ENCODE assay signal across 18 cellular contexts in genomic region chr3:189626286-189626685, GRCh38. TPM values are rescaled to one million over a fixed set of nuclear protein-coding genes. Genes with fewer than 3 reads are reported as not detected.
"Had no signal": no experiment of that assay in that cellular context is flagged by ENCODE, and none has a peak within 500 bp of the region (broad histone marks: within the 10 kb centered on the region; RNA-seq: fewer than 3 reads in every experiment).

No MANE protein-coding gene starts in this region.

- H3K9me3 ChIP-seq: adrenal gland, lower lobe of right lung, prostate gland, right lobe of liver had no signal

- FAIRE-seq: endothelial cell of umbilical vein had no signal

- H3K27me3 ChIP-seq: adrenal gland, right lobe of liver had no signal

- H3K27ac ChIP-seq: adrenal gland, coronary artery, lower lobe of right lung, prostate gland, right lobe of liver had no signal

- H3K4me1 ChIP-seq: prostate gland had no signal

- H3K4me3 ChIP-seq: adrenal gland, coronary artery, lower lobe of right lung, prostate gland, right lobe of liver had no signal

- H3K36me3 ChIP-seq: adrenal gland, lower lobe of right lung, prostate gland, right lobe of liver had no signal

- DNase-seq: activated CD4-positive, alpha-beta memory T cell treated with anti-CD3 and anti-CD28 coated beads, Interleukin-2, amount 10 ng/mL, durations not matched to agents 7 days and 5 days; activated CD8-positive, alpha-beta memory T cell treated with anti-CD3 and anti-CD28 coated beads, Interleukin-2, amount 50 U/mL, for 48 hours; activated naive CD4-positive, alpha-beta T cell treated with anti-CD3 and anti-CD28 coated beads, Interleukin-2, amount 10 ng/mL, durations not matched to agents 7 days and 5 days; adrenal gland; effector CD4-positive, alpha-beta T cell; hippocampal formation; lower lobe of right lung; midbrain; naive thymus-derived CD4-positive, alpha-beta T cell; right lobe of liver; stimulated activated CD4-positive, alpha-beta T cell treated with anti-CD3 and anti-CD28 coated beads, Interleukin-2, amount 100 ng/mL, for 24 hours; stimulated activated naive CD4-positive, alpha-beta T cell; substantia nigra; T-helper 9 cell had no signal

RNA-seq across cellular contexts. Expression of gene TP63, which starts 4.9 kb away (rescaled TPM):
- total RNA-seq: endothelial cell of umbilical vein, fibroblast of lung had no signal
- polyA plus RNA-seq: endothelial cell of umbilical vein; naive thymus-derived CD4-positive, alpha-beta T cell had no signal
